In genomic region chr12:64083285-64084210, GRCh38 we compare ENCODE assay signal across 9 cellular contexts.
DNase-seq lines count a peak whose midpoint lies in the region; ATAC-seq, FAIRE-seq and TF ChIP-seq lines count a peak whose summit lies in the region.
"Had no signal": no experiment of that assay in that cellular context is flagged by ENCODE, and none has a peak within 500 bp of the region (broad histone marks: within the 10 kb centered on the region; RNA-seq: fewer than 3 reads in every experiment).

No MANE protein-coding gene starts in this region.

- DNase-seq in AG04449 (ENCODE audit: low read depth, low spot score) (peak; percentile 76), NCI-H2029 treated with DMSO at 0.1 percent for 48 hours (lab: John Stamatoyannopoulos, UW) (peak; percentile 53), dorsolateral prefrontal cortex (peak in 9 of 10 donors; percentile 50 to 86 (median 67)), NCI-H82 treated with DMSO at 0.1 percent for 48 hours (lab: John Stamatoyannopoulos, UW; ENCODE audit: unreplicated experiment) (no peak), GM12891 (ENCODE audit: insufficient read length, low spot score) (no peak)
- no peak for DNase-seq in activated CD8-positive, alpha-beta memory T cell treated with anti-CD3 and anti-CD28 coated beads for 24 hours
- DNase-seq: trophoblast cell had no signal

- H3K9me3 ChIP-seq in mucosa of stomach (ENCODE audit: control insufficient read depth, low read length), result no peaks in the 10 kb centered on the region

- no peaks in the 10 kb centered on the region for H3K36me3 ChIP-seq in mucosa of stomach (ENCODE audit: control insufficient read depth, insufficient read depth, low read length)

- H3K4me3 ChIP-seq in AG04449 (ENCODE audit: low read depth, low read length) (no peak overlapping the region), dorsolateral prefrontal cortex (peak overlapping the region in 34 of 59 donors; percentile 4 to 44 (median 17)), mucosa of stomach (ENCODE audit: low read length) (no peak overlapping the region)

- FAIRE-seq in GM12891 (lab: Jason Lieb, UNC), result no peak

- intact Hi-C loops in dorsolateral prefrontal cortex (cut with DNase I), result loop anchor here in 1 of 2 donors (1.0 to 2.0 kb wide), 2 partner anchors 23 to 240 kb away; no protein-coding TSS in a partner anchor

- peaks cover 64% of the 10 kb centered on the region for H3K4me1 ChIP-seq in mucosa of stomach (ENCODE audit: control insufficient read depth, insufficient read depth, low read length)

- TF ChIP-seq POLR2A in GM12891 (IDR thresholded peaks at IDR 0.05; ENCODE audit: low read depth, low read length), result no peak

- peak overlapping the region; percentile 47 for H3K9ac ChIP-seq in mucosa of stomach (ENCODE audit: low read length)

- H3K27me3 ChIP-seq in dorsolateral prefrontal cortex, result no peaks in the 10 kb centered on the region
- no peaks in the 10 kb centered on the region for H3K27me3 ChIP-seq in mucosa of stomach (ENCODE audit: control insufficient read depth, insufficient read depth, low read length)

- CTCF ChIA-PET in AG04449 (lab: Yijun Ruan, JAX), result interaction anchor here (0.7 to 2.9 kb wide), 8 partner anchors 9 to 239 kb away, joined by 3 to 7 read pairs (median 4); partner anchors contain the start of gene SRGAP1

- peak overlapping the region in 57 of 59 donors; percentile 4 to 84 (median 68) for H3K27ac ChIP-seq in dorsolateral prefrontal cortex

- POLR2A ChIA-PET in AG04449 (lab: Yijun Ruan, JAX), result no interaction called here

- no peak for ATAC-seq in HG03521 (IDR thresholded peaks at IDR 0.05; ENCODE audit: unreplicated experiment)

- TF ChIP-seq CTCF in AG04449 (IDR thresholded peaks at IDR 0.05; ENCODE audit: insufficient read depth, low read length, missing control alignments) (no peak), dorsolateral prefrontal cortex (IDR thresholded peaks at IDR 0.05 in 54 of 56, conservative IDR thresholded peaks at IDR 0.05 in 2 of 56; ENCODE audit: low read depth in 1 of 56, partially characterized antibody in 56 of 56) (peak in 3 of 56 donors; percentile 8 to 28 (median 15))

TF ChIP-seq in GM12891, 5 proteins besides CTCF, POLR2A, EP300 and RAD21:
- TF ChIP-seq POLR2AphosphoS5 (IDR thresholded peaks at IDR 0.05; ENCODE audit: low read depth, low read length) (no peak), PAX5 (IDR thresholded peaks at IDR 0.05; ENCODE audit: insufficient read depth, low read length, severe bottlenecking) (no peak), POU2F2 (IDR thresholded peaks at IDR 0.05; ENCODE audit: low read depth, low read length) (no peak), TAF1 (IDR thresholded peaks at IDR 0.05; ENCODE audit: low read depth, low read length) (no peak), SPI1 (IDR thresholded peaks at IDR 0.05; ENCODE audit: low read depth, low read length) (no peak)

Comparison
In these comparisons a context has a peak if more than half of its experiments do, and no peak if none do; other contexts are left out.
1. DNase-seq: peak in AG04449 (single experiment), NCI-H2029 treated with DMSO at 0.1 percent for 48 hours (single experiment) and dorsolateral prefrontal cortex (9 of 10); none in activated CD8-positive, alpha-beta memory T cell treated with anti-CD3 and anti-CD28 coated beads for 24 hours (single experiment), NCI-H82 treated with DMSO at 0.1 percent for 48 hours (single experiment) and GM12891 (single experiment).
2. H3K4me3 ChIP-seq: peak in dorsolateral prefrontal cortex (34 of 59); none in AG04449 (single experiment) and mucosa of stomach (single experiment).